In genomic region chrX:126165401-126165720, GRCh38 we compare ENCODE assay signal across 18 cellular contexts. TPM values are rescaled to one million over a fixed set of nuclear protein-coding genes. Genes with fewer than 3 reads are reported as not detected.
A peak's percentile ranks its signal among the peaks of the same experiment; 100 is the strongest.
DNase-seq lines count a peak whose midpoint lies in the region; ATAC-seq, FAIRE-seq and TF ChIP-seq lines count a peak whose summit lies in the region.
"Had no signal": no experiment of that assay in that cellular context is flagged by ENCODE, and none has a peak within 500 bp of the region (broad histone marks: within the 10 kb centered on the region; RNA-seq: fewer than 3 reads in every experiment).

No MANE protein-coding gene starts in this region.

- no peak overlapping the region for H3K9ac ChIP-seq in HUES6 (ENCODE audit: low read length)
- H3K9ac ChIP-seq in HepG2 (ENCODE audit: insufficient read depth, low read depth, low read length): no peak overlapping the region

- no peak overlapping the region for H3K27ac ChIP-seq in HUES6 (ENCODE audit: low read depth, low read length)
- no peak overlapping the region for H3K27ac ChIP-seq in sigmoid colon
- H3K27ac ChIP-seq in HepG2 (ENCODE audit: extremely low read length, insufficient read depth, low read length): no peak overlapping the region
- H3K27ac ChIP-seq: ascending aorta, skin epidermis, thoracic aorta had no signal

- TF ChIP-seq CTCF in astrocyte of the cerebellum (IDR thresholded peaks at IDR 0.05; ENCODE audit: low read depth, low read length, missing control alignments) (no peak), kidney epithelial cell (IDR thresholded peaks at IDR 0.05; ENCODE audit: insufficient read depth, low read length, poor library complexity, severe bottlenecking) (no peak), sigmoid colon (IDR thresholded peaks at IDR 0.05) (no peak), HepG2 (CRISPR knock-in tag; IDR thresholded peaks at IDR 0.05) (no peak)

- ATAC-seq in HG03521 (IDR thresholded peaks at IDR 0.05; ENCODE audit: unreplicated experiment) (no peak), HepG2 (no peak)
- ATAC-seq: SK-N-SH treated with all-trans-retinoic acid at 6 μM for 48 hours had no signal

- FAIRE-seq in HepG2 (lab: Jason Lieb, UNC): no peak

- WGBS in sigmoid colon, 2 donors: 66 to 85% methylated on average over 24 of the region's 24 CpGs
- no CpG with 5 or more reads among the region's 24 CpGs for WGBS in HepG2 (ENCODE audit: low lambda C conversion rate)

- peaks cover 33% of the 10 kb centered on the region for H3K27me3 ChIP-seq in HUES6 (ENCODE audit: control insufficient read depth, insufficient read depth, low read length)
- peaks cover 4% of the 10 kb centered on the region for H3K27me3 ChIP-seq in kidney epithelial cell (ENCODE audit: control insufficient read depth, insufficient read depth, low read length)
- H3K27me3 ChIP-seq in sigmoid colon: no peaks in the 10 kb centered on the region
- H3K27me3 ChIP-seq in HepG2 (ENCODE audit: control insufficient read depth in 1 of 2, insufficient read depth in 2 of 2, low read length in 2 of 2): no peaks in the 10 kb centered on the region
- H3K27me3 ChIP-seq: ascending aorta had no signal

- TF ChIP-seq EP300 in sigmoid colon (IDR thresholded peaks at IDR 0.05): no peak
- TF ChIP-seq EP300 in HepG2 (IDR thresholded peaks at IDR 0.05; ENCODE audit: low read depth in 2 of 2, low read length in 2 of 2): no peak
- no peak for TF ChIP-seq EP300 in HepG2 (CRISPR knock-in tag; IDR thresholded peaks at IDR 0.05; ENCODE audit: borderline replicate concordance)

- TF ChIP-seq POLR2A in sigmoid colon (IDR thresholded peaks at IDR 0.05) (no peak), HepG2 (IDR thresholded peaks at IDR 0.05; ENCODE audit: insufficient read depth in 1 of 2, low read depth in 2 of 2, low read length in 2 of 2) (no peak)

- H3K79me2 ChIP-seq in HepG2 (ENCODE audit: insufficient read depth, low read length): no peaks in the 10 kb centered on the region

- H3K4me2 ChIP-seq in HepG2 (ENCODE audit: low read depth, low read length): no peak overlapping the region

- H4K20me1 ChIP-seq in HepG2 (ENCODE audit: insufficient read depth, low read length): no peaks in the 10 kb centered on the region

- BruUV-seq in HepG2 (replicated peaks; lab: Mats Ljungman, UMichigan): no TSS peak

- H3K4me1 ChIP-seq in HUES6 (ENCODE audit: control insufficient read depth, insufficient read depth, low read length) (no peaks in the 10 kb centered on the region), sigmoid colon (no peaks in the 10 kb centered on the region), HepG2 (ENCODE audit: insufficient read depth, low read length) (no peaks in the 10 kb centered on the region)
- H3K4me1 ChIP-seq: ascending aorta had no signal

- in situ Hi-C loops in astrocyte of the cerebellum (cut with HindIII; ENCODE audit: low sequenced_read_pairs) (no loop called here), HepG2 (cut with HindIII; ENCODE audit: extremely low pct_ligation_motif_present, low pct_unique_long_range_greater_than_20kb) (no loop called here)

- H3K4me3 ChIP-seq in HUES6 (ENCODE audit: low read depth, low read length): peak overlapping the region; percentile 37
- H3K4me3 ChIP-seq in astrocyte of the cerebellum (ENCODE audit: low read depth, low read length): peak overlapping the region; percentile 21
- peak overlapping the region; percentile 14 for H3K4me3 ChIP-seq in kidney epithelial cell (ENCODE audit: low read depth, low read length)
- peak overlapping the region; percentile 8 to 52 (median 47) for H3K4me3 ChIP-seq in sigmoid colon
- H3K4me3 ChIP-seq in HepG2 (replicated peaks in 1 of 3; ENCODE audit: insufficient read depth in 1 of 3, low read depth in 2 of 3, low read length in 3 of 3): no peak overlapping the region

- no peak for TF ChIP-seq RAD21 in HepG2 (CRISPR knock-in tag; IDR thresholded peaks at IDR 0.05)

- no peak for DNase-seq in astrocyte of the cerebellum (ENCODE audit: low read depth)
- no peak for DNase-seq in kidney epithelial cell (ENCODE audit: low read depth)
- no peak for DNase-seq in sigmoid colon
- no peak for DNase-seq in T-helper 1 cell
- no peak for DNase-seq in HepG2 (ENCODE audit: low spot score)
- DNase-seq: activated CD8-positive, alpha-beta memory T cell treated with anti-CD3 and anti-CD28 coated beads, Interleukin-2, amount 50 U/mL, for 48 hours; cortex of kidney; kidney glomerular epithelial cell; NCI-H2107; stimulated activated CD4-positive, alpha-beta T cell treated with anti-CD3 and anti-CD28 coated beads, Interleukin-4, amount 100 ng/mL, for 4 hours; stimulated activated CD8-positive, alpha-beta memory T cell treated with anti-CD3 and anti-CD28 coated beads, Interleukin-4, amount 100 ng/mL, for 48 hours had no signal

- no peak overlapping the region for H2AFZ ChIP-seq in HepG2 (ENCODE audit: low read length)

- POLR2A ChIA-PET in HepG2 (lab: Yijun Ruan, JAX): no interaction called here

- intact Hi-C loops in sigmoid colon (cut with DNase I) (no loop called here), HepG2 (cut with micrococcal nuclease; ENCODE audit: unreplicated experiment) (no loop called here)

- no peaks in the 10 kb centered on the region for H3K36me3 ChIP-seq in HUES6 (ENCODE audit: control insufficient read depth, insufficient read depth, low read length)
- no peaks in the 10 kb centered on the region for H3K36me3 ChIP-seq in kidney epithelial cell (ENCODE audit: control insufficient read depth, insufficient read depth, low read length)
- no peaks in the 10 kb centered on the region for H3K36me3 ChIP-seq in sigmoid colon
- H3K36me3 ChIP-seq in HepG2 (replicated peaks in 1 of 2; ENCODE audit: control insufficient read depth in 1 of 2, insufficient read depth in 2 of 2, low read length in 2 of 2): no peaks in the 10 kb centered on the region
- H3K36me3 ChIP-seq: ascending aorta, thoracic aorta had no signal

- CTCF ChIA-PET in HepG2 (lab: Yijun Ruan, JAX; ENCODE audit: low intra/inter-chr PET ratio, low total read pairs): no interaction called here

- H3K9me3 ChIP-seq in HUES6 (ENCODE audit: control insufficient read depth, insufficient read depth, low read depth, low read length): no peaks in the 10 kb centered on the region
- H3K9me3 ChIP-seq in sigmoid colon: no peaks in the 10 kb centered on the region
- H3K9me3 ChIP-seq in HepG2 (ENCODE audit: low read length): no peaks in the 10 kb centered on the region; the same call in 1 of the 2 replicates
- H3K9me3 ChIP-seq: ascending aorta, thoracic aorta had no signal

TF ChIP-seq in HepG2, 621 proteins besides CTCF, POLR2A, EP300 and RAD21 (continues in another document):
- TF ChIP-seq MNT (IDR thresholded peaks at IDR 0.05) (no peak), ZNF614 (CRISPR knock-in tag; IDR thresholded peaks at IDR 0.05; ENCODE audit: borderline replicate concordance) (no peak), ZNF660 (CRISPR knock-in tag; IDR thresholded peaks at IDR 0.05; ENCODE audit: borderline replicate concordance, low read depth) (no peak), ZNF496 (CRISPR knock-in tag; IDR thresholded peaks at IDR 0.05; ENCODE audit: insufficient replicate concordance) (no peak), TFAP4 (IDR thresholded peaks at IDR 0.05; ENCODE audit: borderline replicate concordance, low read depth) (no peak), KDM5A (IDR thresholded peaks at IDR 0.05; ENCODE audit: borderline replicate concordance, low read length) (no peak)

RNA-seq across cellular contexts. Expression of gene DCAF12L2, which starts 0.7 kb away (rescaled TPM):
- total RNA-seq in kidney epithelial cell (0.63 and 1.2 TPM in 2 replicates), sigmoid colon (1 to 10 TPM in 2 of 4 donors, under 1 TPM in 2; 0.55 to 1.4 (median 1.0) TPM), HepG2 (2016; rRNA removed; fragmentation: Illumina TruSeq; extraction: Trizol) (not detected in 2 replicates)
- polyA plus RNA-seq in sigmoid colon (under 1 TPM in 2 of 3 donors, not detected in 1; 0.13 to 0.23 TPM), HepG2 (2011; rRNA removed) (not detected in 2 replicates)
- total RNA-seq in HepG2 (2016; cell fraction: cytosol; rRNA removed; fragmentation: Illumina TruSeq; extraction: Trizol; ENCODE audit: low read depth): not detected in 2 replicates
- not detected in 2 replicates for total RNA-seq in HepG2 (2016; cell fraction: insoluble cytoplasmic fraction; rRNA removed; fragmentation: Illumina TruSeq; extraction: Trizol)
- total RNA-seq in HepG2 (2016; cell fraction: membrane; rRNA removed; fragmentation: Illumina TruSeq; extraction: Trizol): not detected in 2 replicates
- total RNA-seq in HepG2 (2016; cell fraction: nucleus; rRNA removed; fragmentation: Illumina TruSeq; extraction: Trizol): not detected in 2 replicates
- polyA plus RNA-seq in HepG2 (2011; cell fraction: cytosol; rRNA removed): not detected in 2 replicates
- polyA plus RNA-seq in HepG2 (2011; cell fraction: nucleus; rRNA removed): 0.19 and 0.24 TPM in 2 replicates
- polyA plus RNA-seq in HepG2 (2012): not detected in 2 replicates
- not detected in 2 replicates for polyA plus RNA-seq in HepG2 (2016; cell fraction: cytosol; fragmentation: Illumina TruSeq; extraction: Trizol; ENCODE audit: low read depth)
- not detected in 2 replicates for polyA plus RNA-seq in HepG2 (2016; cell fraction: insoluble cytoplasmic fraction; fragmentation: Illumina TruSeq; extraction: Trizol; ENCODE audit: low read depth)
- not detected in 2 replicates for polyA plus RNA-seq in HepG2 (2016; cell fraction: membrane; fragmentation: Illumina TruSeq; extraction: Trizol; ENCODE audit: low read depth)
- polyA plus RNA-seq in HepG2 (2016; cell fraction: nucleus; fragmentation: Illumina TruSeq; extraction: Trizol; ENCODE audit: insufficient read depth, low read depth): 0.17 TPM in 1 of 2 replicates, not detected in the other
- polyA minus RNA-seq in HepG2 (2011; rRNA and poly(A)+ RNA removed; ENCODE audit: low replicate concordance): not detected in 2 replicates
- not detected in 2 replicates for polyA minus RNA-seq in HepG2 (2011; cell fraction: cytosol; rRNA and poly(A)+ RNA removed)
- 0.25 TPM in 1 of 2 replicates, not detected in the other for polyA minus RNA-seq in HepG2 (2011; cell fraction: nucleus; rRNA and poly(A)+ RNA removed)
- total RNA-seq: ascending aorta had no signal
- polyA plus RNA-seq: BJ had no signal

Comparison
In these comparisons a context has a peak if more than half of its experiments do, and no peak if none do; other contexts are left out.
1. H3K4me3 ChIP-seq: peak in HUES6 (single experiment), astrocyte of the cerebellum (single experiment), kidney epithelial cell (single experiment) and sigmoid colon (4 of 4); none in HepG2 (0 of 3).